19 cellular contexts compared by ENCODE assay signal in genomic region chr13:113567681-113568080, GRCh38.
"Had no signal": no experiment of that assay in that cellular context is flagged by ENCODE, and none has a peak within 500 bp of the region (broad histone marks: within the 10 kb centered on the region; RNA-seq: fewer than 3 reads in every experiment).

No MANE protein-coding gene starts in this region.

- DNase-seq: activated CD4-positive, CD25-positive, alpha-beta regulatory T cell; activated naive CD4-positive, alpha-beta T cell; activated naive CD8-positive, alpha-beta T cell treated with anti-CD3 and anti-CD28 coated beads for 36 hours; activated T-cell treated with anti-CD3 and anti-CD28 coated beads, Interleukin-2, amount 50 U/mL, for 1 hour; amniotic stem cell; erythroblast; hypothalamus; SIG-M5; stimulated activated CD8-positive, alpha-beta memory T cell treated with anti-CD3 and anti-CD28 coated beads, Interleukin-4, amount 100 ng/mL, for 48 hours; stimulated activated naive CD4-positive, alpha-beta T cell; T-cell; T-helper 9 cell; tibial artery had no signal

- H3K4me1 Mint-ChIP-seq: activated CD4-positive, alpha-beta T cell treated with anti-CD3 and anti-CD28 coated beads, Interleukin-2, amount 10 ng/mL, durations not matched to agents 7 days and 5 days; activated naive CD8-positive, alpha-beta T cell treated with anti-CD3 and anti-CD28 coated beads for 36 hours; activated T-helper 17 cell treated with anti-CD3 and anti-CD28 coated beads, Interleukin-2, amount 50 U/mL, for 72 hours had no signal

- H3K27ac Mint-ChIP-seq: activated CD4-positive, alpha-beta T cell treated with anti-CD3 and anti-CD28 coated beads, Interleukin-2, amount 10 ng/mL, durations not matched to agents 7 days and 5 days; activated naive CD8-positive, alpha-beta T cell treated with anti-CD3 and anti-CD28 coated beads for 36 hours; activated T-helper 17 cell treated with anti-CD3 and anti-CD28 coated beads, Interleukin-2, amount 50 U/mL, for 72 hours; mesothelial cell of epicardium; natural killer cell treated with Interleukin-12 subunit alpha and Interleukin-12 subunit beta and Interleukin-15 and Interleukin-18, amount 100 ng/mL, for 72 hours; T-cell had no signal

- H3K27me3 ChIP-seq: tibial artery had no signal

- H3K27ac ChIP-seq: cardiac muscle cell, tibial artery had no signal

- H3K4me3 ChIP-seq: cardiac muscle cell, tibial artery had no signal

- H3K4me3 Mint-ChIP-seq: activated CD4-positive, alpha-beta T cell treated with anti-CD3 and anti-CD28 coated beads, Interleukin-2, amount 10 ng/mL, durations not matched to agents 7 days and 5 days; activated naive CD8-positive, alpha-beta T cell treated with anti-CD3 and anti-CD28 coated beads for 36 hours; activated T-helper 17 cell treated with anti-CD3 and anti-CD28 coated beads, Interleukin-2, amount 50 U/mL, for 72 hours; mesothelial cell of epicardium; natural killer cell treated with Interleukin-12 subunit alpha and Interleukin-12 subunit beta and Interleukin-15 and Interleukin-18, amount 100 ng/mL, for 72 hours; T-cell had no signal

- ATAC-seq: activated T-helper 17 cell treated with anti-CD3 and anti-CD28 coated beads, Interleukin-2, amount 50 U/mL, for 72 hours; natural killer cell treated with Interleukin-12 subunit alpha and Interleukin-12 subunit beta and Interleukin-15 and Interleukin-18, amount 100 ng/mL, for 72 hours; SK-N-SH treated with all-trans-retinoic acid at 6 μM for 48 hours; T-cell had no signal

- H3K4me1 ChIP-seq: tibial artery had no signal

- H3K36me3 Mint-ChIP-seq: activated naive CD8-positive, alpha-beta T cell treated with anti-CD3 and anti-CD28 coated beads for 36 hours; mesothelial cell of epicardium; natural killer cell treated with Interleukin-12 subunit alpha and Interleukin-12 subunit beta and Interleukin-15 and Interleukin-18, amount 100 ng/mL, for 72 hours; T-cell had no signal

- H3K36me3 ChIP-seq: cardiac muscle cell, tibial artery had no signal

- H3K9me3 Mint-ChIP-seq: activated CD4-positive, alpha-beta T cell treated with anti-CD3 and anti-CD28 coated beads, Interleukin-2, amount 10 ng/mL, durations not matched to agents 7 days and 5 days; activated naive CD8-positive, alpha-beta T cell treated with anti-CD3 and anti-CD28 coated beads for 36 hours; activated T-helper 17 cell treated with anti-CD3 and anti-CD28 coated beads, Interleukin-2, amount 50 U/mL, for 72 hours; natural killer cell treated with Interleukin-12 subunit alpha and Interleukin-12 subunit beta and Interleukin-15 and Interleukin-18, amount 100 ng/mL, for 72 hours had no signal
